ENCODE assay signal across 8 cellular contexts in genomic region chr19:10566658-10567410, GRCh38. TPM values are rescaled to one million over a fixed set of nuclear protein-coding genes. Genes with fewer than 3 reads are reported as not detected.
DNase-seq lines count a peak whose midpoint lies in the region; ATAC-seq and TF ChIP-seq lines count a peak whose summit lies in the region.

No MANE protein-coding gene starts in this region.

- H3K9me3 Mint-ChIP-seq in T-cell (no peaks in the 10 kb centered on the region), nephron progenitor cell (no peaks in the 10 kb centered on the region)

- no peaks in the 10 kb centered on the region for H3K27me3 Mint-ChIP-seq in T-cell
- H3K27me3 Mint-ChIP-seq in nephron progenitor cell (ENCODE audit: low read depth, poor library complexity): peaks cover 18% of the 10 kb centered on the region

- H3K4me3 Mint-ChIP-seq in T-cell: peak overlapping the region; percentile 93 to 97 (median 95)
- H3K4me3 Mint-ChIP-seq in nephron progenitor cell: peak overlapping the region; percentile 94

- peak; percentile 26 for DNase-seq in activated CD4-positive, alpha-beta T cell treated with anti-CD3 and anti-CD28 coated beads for 1 hour
- DNase-seq in activated CD4-positive, alpha-beta T cell treated with anti-CD3 and anti-CD28 coated beads, Interleukin-2, amount 50 U/mL, for 1 hour: no peak
- peak; percentile 32 to 75 (median 59) for DNase-seq in T-cell
- peak in 2 of 61 donors; percentile 5 to 9 for DNase-seq in caudate nucleus (lab: John Stamatoyannopoulos, UW)
- DNase-seq in nephron progenitor cell: no peak
- no peak for DNase-seq in foreskin keratinocyte
- no peak for DNase-seq in middle frontal gyrus (ENCODE audit: extremely low spot score, low spot score)

- H3K27ac ChIP-seq in caudate nucleus (ENCODE audit: low read depth, low read length) (peak overlapping the region; percentile 93), foreskin keratinocyte (no peak overlapping the region)

- CTCF ChIA-PET in T-cell (lab: Charles Lee): interaction anchor here in 1 of 2 donors (0.6 to 1.3 kb wide), 3 partner anchors 13 to 59 kb away, joined by 3 to 4 read pairs (median 3); no protein-coding TSS in a partner anchor

- POLR2A ChIA-PET in T-cell (lab: Charles Lee): interaction anchor here in 1 of 2 donors (0.5 to 0.6 kb wide), 2 partner anchors 32 to 85 kb away, joined by 3 to 8 read pairs; no protein-coding TSS in a partner anchor

- H3K4me1 Mint-ChIP-seq in T-cell: peaks cover 40 to 48% (median 46%) of the 10 kb centered on the region in 3 donors
- peaks cover 51% of the 10 kb centered on the region for H3K4me1 Mint-ChIP-seq in nephron progenitor cell

- H3K36me3 Mint-ChIP-seq in T-cell: no peaks in the 10 kb centered on the region
- H3K36me3 Mint-ChIP-seq in nephron progenitor cell (ENCODE audit: low read depth): no peaks in the 10 kb centered on the region

- peak overlapping the region; percentile 97 to 98 for H3K27ac Mint-ChIP-seq in T-cell
- H3K27ac Mint-ChIP-seq in nephron progenitor cell: peak overlapping the region; percentile 12

- ATAC-seq in T-cell (replicated peaks in 1 of 4) (peak in 2 of 4 experiments; percentile 3), HG02852 (IDR thresholded peaks at IDR 0.05; ENCODE audit: unreplicated experiment) (no peak), foreskin keratinocyte (no peak)

- H3K27me3 ChIP-seq in foreskin keratinocyte: no peaks in the 10 kb centered on the region

- TF ChIP-seq CTCF in nephron progenitor cell (IDR thresholded peaks at IDR 0.05): no peak
- no peak for TF ChIP-seq CTCF in foreskin keratinocyte (conservative IDR thresholded peaks at IDR 0.05)

- peaks cover 9% of the 10 kb centered on the region for H3K4me1 ChIP-seq in foreskin keratinocyte

RNA-seq across cellular contexts. Expression of gene KRI1, which starts 1.0 kb away (rescaled TPM):
- total RNA-seq in T-cell: 10 to 100 TPM; 50.9 to 94.8 (median 79.1) TPM
- total RNA-seq in foreskin keratinocyte: 19.7 TPM in 2 replicates
- 20.0 and 20.1 TPM in 2 replicates for polyA plus RNA-seq in foreskin keratinocyte

RNA-seq across cellular contexts. Expression of gene CDKN2D, which starts 1.9 kb away (rescaled TPM):
- total RNA-seq in T-cell (10 to 100 TPM; 24.0 to 51.5 (median 32.5) TPM), foreskin keratinocyte (6.3 and 6.8 TPM in 2 replicates)
- 8.2 and 10.1 TPM in 2 replicates for polyA plus RNA-seq in foreskin keratinocyte

RNA-seq across cellular contexts. Expression of gene AP1M2, which starts 20.3 kb away (rescaled TPM):
- total RNA-seq in T-cell (1 to 10 TPM in 2 of 5 donors, under 1 TPM in 1, not detected in 2; 0.30 to 1.6 (median 1.1) TPM), foreskin keratinocyte (86.6 and 117 TPM in 2 replicates)
- 99.1 and 112 TPM in 2 replicates for polyA plus RNA-seq in foreskin keratinocyte

RNA-seq across cellular contexts. Expression of gene ATG4D, which starts 23.1 kb away (rescaled TPM):
- total RNA-seq in T-cell (10 to 100 TPM; 55.7 to 63.0 (median 60.9) TPM), foreskin keratinocyte (23.0 and 25.2 TPM in 2 replicates)
- polyA plus RNA-seq in foreskin keratinocyte: 28.6 and 29.7 TPM in 2 replicates

RNA-seq across cellular contexts. Expression of gene S1PR5, which starts 49.6 kb away (rescaled TPM):
- total RNA-seq in T-cell (10 to 100 TPM in 1 of 5 donors, 1 to 10 TPM in 4; 1.9 to 25.0 (median 6.5) TPM), foreskin keratinocyte (12.3 and 12.4 TPM in 2 replicates)
- polyA plus RNA-seq in foreskin keratinocyte: 13.8 and 14.6 TPM in 2 replicates

Comparison
In these comparisons a context has a peak if more than half of its experiments do, and no peak if none do; other contexts are left out.
1. DNase-seq: peak in activated CD4-positive, alpha-beta T cell treated with anti-CD3 and anti-CD28 coated beads for 1 hour (single experiment) and T-cell (34 of 34); none in activated CD4-positive, alpha-beta T cell treated with anti-CD3 and anti-CD28 coated beads, Interleukin-2, amount 50 U/mL, for 1 hour (single experiment), nephron progenitor cell (single experiment), foreskin keratinocyte (0 of 2) and middle frontal gyrus (single experiment).
2. RNA of gene AP1M2, which starts 20.3 kb away (total RNA-seq): 86.6 to 117 TPM in foreskin keratinocyte; 0.30 to 1.6 TPM in T-cell; every median in the first group is over 10 times any median in the second.